In genomic region chr7:46282155-46282554, GRCh38 we compare ENCODE assay signal across 2 cellular contexts.
TF ChIP-seq lines count a peak whose summit lies in the region.

No MANE protein-coding gene starts in this region.

TF ChIP-seq in endothelial cell of umbilical vein, 7 proteins besides CTCF, POLR2A, EP300 and RAD21:
- no peak for TF ChIP-seq JUN (IDR thresholded peaks at IDR 0.05; ENCODE audit: borderline replicate concordance, insufficient read depth, insufficient read length, low read depth)
- no peak for TF ChIP-seq POLR2AphosphoS5 (IDR thresholded peaks at IDR 0.05; ENCODE audit: insufficient read depth, low read depth, low read length)
- TF ChIP-seq EZH2 (IDR thresholded peaks at IDR 0.05; ENCODE audit: borderline replicate concordance, low read depth, low read length, severe bottlenecking), result no peak
- TF ChIP-seq MYC (IDR thresholded peaks at IDR 0.05; ENCODE audit: low read depth, low read length), result no peak
- TF ChIP-seq FOS (IDR thresholded peaks at IDR 0.05; ENCODE audit: borderline replicate concordance, insufficient read depth, low read length), result no peak
- TF ChIP-seq MAX (IDR thresholded peaks at IDR 0.05; ENCODE audit: insufficient read depth, insufficient read length), result no peak
- TF ChIP-seq GATA2 (IDR thresholded peaks at IDR 0.05; ENCODE audit: insufficient read depth, insufficient read length, low read depth, low read length), result no peak

TF ChIP-seq in HepG2, 621 proteins besides CTCF, POLR2A, EP300 and RAD21:
- TF ChIP-seq MAFF (IDR thresholded peaks at IDR 0.05; ENCODE audit: low read depth, low read length) (no peak), ZNF10 (CRISPR knock-in tag; IDR thresholded peaks at IDR 0.05; ENCODE audit: borderline replicate concordance, low read depth) (no peak), IRF9 (CRISPR knock-in tag; IDR thresholded peaks at IDR 0.05; ENCODE audit: borderline replicate concordance) (no peak), KMT2B (CRISPR knock-in tag; IDR thresholded peaks at IDR 0.05) (no peak), ZHX1 (CRISPR knock-in tag; IDR thresholded peaks at IDR 0.05; ENCODE audit: low read depth) (no peak), HNRNPL (IDR thresholded peaks at IDR 0.05; ENCODE audit: low read depth, low read length) (no peak), ZNF33B (CRISPR knock-in tag; IDR thresholded peaks at IDR 0.05) (no peak), DMTF1 (CRISPR knock-in tag; IDR thresholded peaks at IDR 0.05) (no peak), ZNF468 (CRISPR knock-in tag; IDR thresholded peaks at IDR 0.05) (no peak), SATB2 (CRISPR knock-in tag; IDR thresholded peaks at IDR 0.05) (no peak), KAT7 (CRISPR knock-in tag; IDR thresholded peaks at IDR 0.05; ENCODE audit: borderline replicate concordance) (no peak), ZNF770 (CRISPR knock-in tag; IDR thresholded peaks at IDR 0.05) (no peak), PCBP1 (IDR thresholded peaks at IDR 0.05; ENCODE audit: borderline replicate concordance, low read depth, low read length) (no peak), ELF3 (CRISPR knock-in tag; IDR thresholded peaks at IDR 0.05) (no peak), ERF (CRISPR knock-in tag; IDR thresholded peaks at IDR 0.05) (no peak), SIN3B (IDR thresholded peaks at IDR 0.05; ENCODE audit: low read length) (no peak), MEF2D (CRISPR knock-in tag; IDR thresholded peaks at IDR 0.05) (no peak), PHF21A (CRISPR knock-in tag; IDR thresholded peaks at IDR 0.05) (no peak)
